Comparison of ENCODE assay signal across 10 cellular contexts in the genomic region with DNA sequence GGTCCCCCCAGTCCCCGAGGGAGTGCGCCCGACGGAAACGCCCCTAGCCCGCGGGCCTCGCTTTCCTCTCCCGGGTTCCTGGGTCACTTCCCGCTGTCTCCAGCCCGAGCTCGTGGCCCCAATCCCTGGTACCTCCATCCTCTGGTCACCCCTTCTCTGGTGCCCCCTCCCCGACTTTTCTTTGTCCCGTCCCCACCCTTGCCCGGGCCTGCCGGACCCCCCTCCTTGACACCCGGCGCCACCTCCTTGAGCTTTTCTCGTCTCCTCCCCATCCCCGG. TPM values are rescaled to one million over a fixed set of nuclear protein-coding genes. Genes with fewer than 3 reads are reported as not detected.
DNase-seq lines count a peak whose midpoint lies in the region; ATAC-seq and TF ChIP-seq lines count a peak whose summit lies in the region.
"Had no signal": no experiment of that assay in that cellular context is flagged by ENCODE, and none has a peak within 500 bp of the region (broad histone marks: within the 10 kb centered on the region; RNA-seq: fewer than 3 reads in every experiment).

No MANE protein-coding gene starts in this region.

- no peaks in the 10 kb centered on the region for H3K27me3 ChIP-seq in SK-N-SH (ENCODE audit: insufficient read depth)

- no peaks in the 10 kb centered on the region for H3K36me3 ChIP-seq in SK-N-SH (replicated peaks in 1 of 2; ENCODE audit: control insufficient read depth in 1 of 2, insufficient read depth in 2 of 2, low read length in 1 of 2)

- no peak for TF ChIP-seq CTCF in SK-N-SH (IDR thresholded peaks at IDR 0.05)

- H3K9me3 Mint-ChIP-seq in activated naive CD8-positive, alpha-beta T cell treated with anti-CD3 and anti-CD28 coated beads, Interleukin-2, amount 10 ng/mL, durations not matched to agents 7 days and 5 days: no peaks in the 10 kb centered on the region
- no peaks in the 10 kb centered on the region for H3K9me3 Mint-ChIP-seq in stimulated activated memory B cell treated with anti-CD40 and anti-IgM and Interleukin-4, amounts not matched to agents 10 μg/mL and 1 μg/mL and 100 μg/mL, for 72 hours

- DNase-seq in SK-N-SH (peak; percentile 36), superior temporal gyrus (ENCODE audit: extremely low spot score) (no peak), pons (ENCODE audit: low spot score) (no peak), NCI-H69 (lab: John Stamatoyannopoulos, UW) (no peak)
- peak; percentile 45 for DNase-seq in activated naive CD8-positive, alpha-beta T cell treated with anti-CD3 and anti-CD28 coated beads, Interleukin-2, amount 10 ng/mL, durations not matched to agents 7 days and 5 days
- DNase-seq: hippocampal formation had no signal

- H3K4me1 ChIP-seq in SK-N-SH (ENCODE audit: control insufficient read depth in 1 of 2, insufficient read depth in 2 of 2, low read depth in 1 of 2, low read length in 1 of 2): no peaks in the 10 kb centered on the region; a peak in 1 of 4 replicates

- 63% methylated on average over 19 of the region's 20 CpGs for WGBS in SK-N-SH (ENCODE audit: low lambda C conversion rate)

- H4K20me1 ChIP-seq in SK-N-SH (ENCODE audit: insufficient read depth): no peaks in the 10 kb centered on the region

- no peaks in the 10 kb centered on the region for H3K36me3 Mint-ChIP-seq in activated naive CD8-positive, alpha-beta T cell treated with anti-CD3 and anti-CD28 coated beads, Interleukin-2, amount 10 ng/mL, durations not matched to agents 7 days and 5 days
- no peaks in the 10 kb centered on the region for H3K36me3 Mint-ChIP-seq in stimulated activated memory B cell treated with anti-CD40 and anti-IgM and Interleukin-4, amounts not matched to agents 10 μg/mL and 1 μg/mL and 100 μg/mL, for 72 hours

- no peak for TF ChIP-seq RAD21 in SK-N-SH (IDR thresholded peaks at IDR 0.05; ENCODE audit: low read length)

- no peaks in the 10 kb centered on the region for H3K79me2 ChIP-seq in SK-N-SH (ENCODE audit: insufficient read depth)

- no peak overlapping the region for H2AFZ ChIP-seq in SK-N-SH (ENCODE audit: low read depth)

- no peaks in the 10 kb centered on the region for H3K9me2 ChIP-seq in SK-N-SH

- H3K9me3 ChIP-seq in SK-N-SH (no peaks in the 10 kb centered on the region), iPS-18c (ENCODE audit: control insufficient read depth, insufficient read depth, low read length) (no peaks in the 10 kb centered on the region)

- CTCF ChIA-PET in SK-N-SH (lab: Yijun Ruan, JAX): interaction anchor here (0.7 to 3.5 kb wide), 4 partner anchors 16 to 92 kb away, joined by 3 to 21 read pairs (median 10); no protein-coding TSS in a partner anchor

- H3K4me3 ChIP-seq in SK-N-SH (ENCODE audit: low read depth in 2 of 2, low read length in 1 of 2): 0 out of 4 replicates have a peak overlapping the region, but pooled peaks of 1 of the 2 experiments have one; percentile 46
- H3K4me3 ChIP-seq in iPS-18c (ENCODE audit: insufficient read depth, low read depth, low read length): peak overlapping the region; percentile 53

- no peak overlapping the region for H3K9ac ChIP-seq in SK-N-SH

- TF ChIP-seq EP300 in SK-N-SH (IDR thresholded peaks at IDR 0.05; ENCODE audit: borderline replicate concordance in 1 of 2, low read depth in 1 of 2, low read length in 1 of 2): no peak

- peaks cover 4% of the 10 kb centered on the region for H3F3A ChIP-seq in SK-N-SH (replicated peaks; ENCODE audit: insufficient read depth)

- peaks cover 13% of the 10 kb centered on the region for H3K4me1 Mint-ChIP-seq in activated naive CD8-positive, alpha-beta T cell treated with anti-CD3 and anti-CD28 coated beads, Interleukin-2, amount 10 ng/mL, durations not matched to agents 7 days and 5 days
- peaks cover 13% of the 10 kb centered on the region for H3K4me1 Mint-ChIP-seq in stimulated activated memory B cell treated with anti-CD40 and anti-IgM and Interleukin-4, amounts not matched to agents 10 μg/mL and 1 μg/mL and 100 μg/mL, for 72 hours

- no peak overlapping the region for H3K27ac ChIP-seq in SK-N-SH (ENCODE audit: low read depth in 2 of 2, low read length in 1 of 2)
- H3K27ac ChIP-seq: 22Rv1 had no signal

- ATAC-seq in SK-N-SH treated with all-trans-retinoic acid at 6 μM for 48 hours: no peak
- ATAC-seq in activated naive CD8-positive, alpha-beta T cell treated with anti-CD3 and anti-CD28 coated beads, Interleukin-2, amount 10 ng/mL, durations not matched to agents 7 days and 5 days (ENCODE audit: low read depth): no peak
- no peak for ATAC-seq in stimulated activated memory B cell treated with anti-CD40 and anti-IgM and Interleukin-4, amounts not matched to agents 10 μg/mL and 1 μg/mL and 100 μg/mL, for 72 hours

- POLR2A ChIA-PET in SK-N-SH (lab: Yijun Ruan, JAX): interaction anchor here (1.3 kb wide), 1 partner anchor 17 kb away, joined by 4 read pairs; no protein-coding TSS in a partner anchor
- POLR2A ChIA-PET in activated naive CD8-positive, alpha-beta T cell treated with anti-CD3 and anti-CD28 coated beads, Interleukin-2, amount 10 ng/mL, durations not matched to agents 7 days and 5 days (lab: Charles Lee): interaction anchor here (0.5 to 1.0 kb wide), 2 partner anchors 17 to 19 kb away, joined by 3 read pairs; no protein-coding TSS in a partner anchor

- H3K4me2 ChIP-seq in SK-N-SH: 0 out of 2 replicates have a peak overlapping the region, but pooled peaks have one; percentile 70

- peaks cover 40% of the 10 kb centered on the region for H3K27me3 Mint-ChIP-seq in activated naive CD8-positive, alpha-beta T cell treated with anti-CD3 and anti-CD28 coated beads, Interleukin-2, amount 10 ng/mL, durations not matched to agents 7 days and 5 days
- peaks cover 42% of the 10 kb centered on the region for H3K27me3 Mint-ChIP-seq in stimulated activated memory B cell treated with anti-CD40 and anti-IgM and Interleukin-4, amounts not matched to agents 10 μg/mL and 1 μg/mL and 100 μg/mL, for 72 hours

- H3K4me3 Mint-ChIP-seq in activated naive CD8-positive, alpha-beta T cell treated with anti-CD3 and anti-CD28 coated beads, Interleukin-2, amount 10 ng/mL, durations not matched to agents 7 days and 5 days: peak overlapping the region; percentile 28
- H3K4me3 Mint-ChIP-seq in stimulated activated memory B cell treated with anti-CD40 and anti-IgM and Interleukin-4, amounts not matched to agents 10 μg/mL and 1 μg/mL and 100 μg/mL, for 72 hours: peak overlapping the region; percentile 31

- H3K27ac Mint-ChIP-seq in activated naive CD8-positive, alpha-beta T cell treated with anti-CD3 and anti-CD28 coated beads, Interleukin-2, amount 10 ng/mL, durations not matched to agents 7 days and 5 days: no peak overlapping the region
- H3K27ac Mint-ChIP-seq in stimulated activated memory B cell treated with anti-CD40 and anti-IgM and Interleukin-4, amounts not matched to agents 10 μg/mL and 1 μg/mL and 100 μg/mL, for 72 hours: no peak overlapping the region

TF ChIP-seq in SK-N-SH, 30 proteins besides CTCF, POLR2A, EP300 and RAD21:
- TF ChIP-seq ELF1 (IDR thresholded peaks at IDR 0.05): no peak
- TF ChIP-seq, protein P1, sequence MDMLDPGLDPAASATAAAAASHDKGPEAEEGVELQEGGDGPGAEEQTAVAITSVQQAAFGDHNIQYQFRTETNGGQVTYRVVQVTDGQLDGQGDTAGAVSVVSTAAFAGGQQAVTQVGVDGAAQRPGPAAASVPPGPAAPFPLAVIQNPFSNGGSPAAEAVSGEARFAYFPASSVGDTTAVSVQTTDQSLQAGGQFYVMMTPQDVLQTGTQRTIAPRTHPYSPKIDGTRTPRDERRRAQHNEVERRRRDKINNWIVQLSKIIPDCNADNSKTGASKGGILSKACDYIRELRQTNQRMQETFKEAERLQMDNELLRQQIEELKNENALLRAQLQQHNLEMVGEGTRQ (IDR thresholded peaks at IDR 0.05; ENCODE audit: borderline replicate concordance, low read depth, low read length): no peak
- TF ChIP-seq TCF12 (IDR thresholded peaks at IDR 0.05): no peak
- no peak for TF ChIP-seq NFIC (IDR thresholded peaks at IDR 0.05; ENCODE audit: borderline replicate concordance)
- TF ChIP-seq FOXM1 (IDR thresholded peaks at IDR 0.05; ENCODE audit: low read depth): no peak
- TF ChIP-seq JUND (IDR thresholded peaks at IDR 0.05): no peak
- no peak for TF ChIP-seq RXRA (IDR thresholded peaks at IDR 0.05; ENCODE audit: borderline replicate concordance, low read depth)

TF ChIP-seq in SK-N-SH treated with all-trans-retinoic acid at 6 μM for 48 hours, 23 proteins besides CTCF, POLR2A, EP300 and RAD21 (continues in another document):
- TF ChIP-seq ISL1 (CRISPR knock-in tag; IDR thresholded peaks at IDR 0.05): no peak
- no peak for TF ChIP-seq BACH2 (CRISPR knock-in tag; IDR thresholded peaks at IDR 0.05; ENCODE audit: borderline replicate concordance)
- TF ChIP-seq, protein P2, sequence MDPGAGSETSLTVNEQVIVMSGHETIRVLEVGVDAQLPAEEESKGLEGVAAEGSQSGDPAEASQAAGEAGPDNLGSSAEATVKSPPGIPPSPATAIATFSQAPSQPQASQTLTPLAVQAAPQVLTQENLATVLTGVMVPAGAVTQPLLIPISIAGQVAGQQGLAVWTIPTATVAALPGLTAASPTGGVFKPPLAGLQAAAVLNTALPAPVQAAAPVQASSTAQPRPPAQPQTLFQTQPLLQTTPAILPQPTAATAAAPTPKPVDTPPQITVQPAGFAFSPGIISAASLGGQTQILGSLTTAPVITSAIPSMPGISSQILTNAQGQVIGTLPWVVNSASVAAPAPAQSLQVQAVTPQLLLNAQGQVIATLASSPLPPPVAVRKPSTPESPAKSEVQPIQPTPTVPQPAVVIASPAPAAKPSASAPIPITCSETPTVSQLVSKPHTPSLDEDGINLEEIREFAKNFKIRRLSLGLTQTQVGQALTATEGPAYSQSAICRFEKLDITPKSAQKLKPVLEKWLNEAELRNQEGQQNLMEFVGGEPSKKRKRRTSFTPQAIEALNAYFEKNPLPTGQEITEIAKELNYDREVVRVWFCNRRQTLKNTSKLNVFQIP (CRISPR knock-in tag; IDR thresholded peaks at IDR 0.05; ENCODE audit: borderline replicate concordance, low read depth): no peak
- TF ChIP-seq SNAI2 (CRISPR knock-in tag; IDR thresholded peaks at IDR 0.05): no peak
- no peak for TF ChIP-seq ZNF70 (CRISPR knock-in tag; IDR thresholded peaks at IDR 0.05)
- TF ChIP-seq ZC3H10 (CRISPR knock-in tag; IDR thresholded peaks at IDR 0.05): no peak
- no peak for TF ChIP-seq ZFP3 (CRISPR knock-in tag; IDR thresholded peaks at IDR 0.05)
- no peak for TF ChIP-seq TCF4 (CRISPR knock-in tag; IDR thresholded peaks at IDR 0.05; ENCODE audit: borderline replicate concordance)
- TF ChIP-seq ZFP30 (CRISPR knock-in tag; IDR thresholded peaks at IDR 0.05): no peak

RNA-seq across cellular contexts. Expression of a gene that starts 0.3 kb away (rescaled TPM):
- 0.03 TPM in 2 replicates for polyA plus RNA-seq in SK-N-SH (2012; rRNA removed)
- 0.04 and 0.07 TPM in 2 replicates for polyA plus RNA-seq in SK-N-SH (2012; cell fraction: cytosol; rRNA removed)
- polyA plus RNA-seq in SK-N-SH (2012; cell fraction: nucleus; rRNA removed): 0.12 TPM in 1 of 2 replicates, not detected in the other
- total RNA-seq in activated naive CD8-positive, alpha-beta T cell treated with anti-CD3 and anti-CD28 coated beads, Interleukin-2, amount 10 ng/mL, durations not matched to agents 7 days and 5 days: not detected

RNA-seq across cellular contexts. Expression of a gene that starts 39.7 kb away (rescaled TPM):
- polyA plus RNA-seq in SK-N-SH (2012; rRNA removed): 13.0 and 17.7 TPM in 2 replicates
- 12.7 and 13.7 TPM in 2 replicates for polyA plus RNA-seq in SK-N-SH (2012; cell fraction: cytosol; rRNA removed)
- 18.3 and 28.2 TPM in 2 replicates for polyA plus RNA-seq in SK-N-SH (2012; cell fraction: nucleus; rRNA removed)
- total RNA-seq in activated naive CD8-positive, alpha-beta T cell treated with anti-CD3 and anti-CD28 coated beads, Interleukin-2, amount 10 ng/mL, durations not matched to agents 7 days and 5 days: 10 to 100 TPM; 17.4 to 17.8 TPM

Comparison
In these comparisons a context has a peak if more than half of its experiments do, and no peak if none do; other contexts are left out.
1. DNase-seq: peak in SK-N-SH (single experiment) and activated naive CD8-positive, alpha-beta T cell treated with anti-CD3 and anti-CD28 coated beads, Interleukin-2, amount 10 ng/mL, durations not matched to agents 7 days and 5 days (single experiment); none in superior temporal gyrus (single experiment), pons (single experiment) and NCI-H69 (single experiment).